ENCODE assay signal across 39 cellular contexts in genomic region chr12:58241099-58241498, GRCh38.
"Had no signal": no experiment of that assay in that cellular context is flagged by ENCODE, and none has a peak within 500 bp of the region (broad histone marks: within the 10 kb centered on the region; RNA-seq: fewer than 3 reads in every experiment).

No MANE protein-coding gene starts in this region.

- H3K27ac Mint-ChIP-seq: activated naive CD4-positive, alpha-beta T cell treated with anti-CD3 and anti-CD28 coated beads for 36 hours; activated naive CD4-positive, alpha-beta T cell treated with anti-CD3 and anti-CD28 coated beads, Interleukin-2, amount 10 ng/mL, durations not matched to agents 7 days and 5 days; activated naive CD4-positive, alpha-beta T cell treated with anti-CD3 and anti-CD28 coated beads, Interleukin-2, amount 50 U/mL, for 24 hours; activated naive CD4-positive, alpha-beta T cell treated with anti-CD3 and anti-CD28 coated beads, Interleukin-2, amount 50 U/mL, for 72 hours; activated naive CD8-positive, alpha-beta T cell; activated naive CD8-positive, alpha-beta T cell treated with anti-CD3 and anti-CD28 coated beads for 36 hours; activated naive CD8-positive, alpha-beta T cell treated with anti-CD3 and anti-CD28 coated beads, Interleukin-2, amount 10 ng/mL, durations not matched to agents 7 days and 5 days; activated naive CD8-positive, alpha-beta T cell treated with anti-CD3 and anti-CD28 coated beads, Interleukin-2, amount 50 U/mL, for 24 hours; activated T-cell treated with anti-CD3 and anti-CD28 coated beads, Interleukin-2, amount 50 U/mL, for 72 hours; activated T-helper 1 cell treated with anti-CD3 and anti-CD28 coated beads, Interleukin-12 subunit alpha, Interleukin-12 subunit beta, Interleukin-2, Interleukin-4 antibody, amounts not matched to agents 30 ng/mL and 10 ng/mL and 1 ng/mL, durations not matched to agents 14 hours and 24 hours and 36 hours; activated T-helper 17 cell treated with anti-CD3 and anti-CD28 coated beads, Interleukin-2, amount 50 U/mL, for 72 hours; activated T-helper 2 cell treated with anti-CD3 and anti-CD28 coated beads, Interferon-gamma antibody, Interleukin-2, Interleukin-4, amounts not matched to agents 10 μg/mL and 5 μg/mL and 100 μg/mL, durations not matched to agents 14 hours and 24 hours and 36 hours; brain had no signal

- H3K27ac ChIP-seq: adrenal gland, ascending aorta, body of pancreas, brain microvascular endothelial cell, breast epithelium, cardiac muscle cell had no signal

- H3K9me3 ChIP-seq: adrenal gland, ascending aorta, body of pancreas had no signal

- H3K27me3 ChIP-seq: adrenal gland, ascending aorta, body of pancreas, brain microvascular endothelial cell, breast epithelium, cardiac muscle cell had no signal

- H3K4me1 Mint-ChIP-seq: activated naive CD4-positive, alpha-beta T cell treated with anti-CD3 and anti-CD28 coated beads, Interleukin-2, amount 10 ng/mL, durations not matched to agents 7 days and 5 days; activated naive CD4-positive, alpha-beta T cell treated with anti-CD3 and anti-CD28 coated beads, Interleukin-2, amount 50 U/mL, for 24 hours; activated naive CD8-positive, alpha-beta T cell treated with anti-CD3 and anti-CD28 coated beads for 36 hours; activated naive CD8-positive, alpha-beta T cell treated with anti-CD3 and anti-CD28 coated beads, Interleukin-2, amount 10 ng/mL, durations not matched to agents 7 days and 5 days; activated naive CD8-positive, alpha-beta T cell treated with anti-CD3 and anti-CD28 coated beads, Interleukin-2, amount 50 U/mL, for 24 hours; activated T-helper 17 cell treated with anti-CD3 and anti-CD28 coated beads, Interleukin-2, amount 50 U/mL, for 72 hours; central memory CD8-positive, alpha-beta T cell had no signal

- H3K36me3 ChIP-seq: adrenal gland, ascending aorta, brain microvascular endothelial cell, breast epithelium, cardiac muscle cell had no signal

- H3K27me3 Mint-ChIP-seq: activated naive CD4-positive, alpha-beta T cell treated with anti-CD3 and anti-CD28 coated beads, Interleukin-2, amount 10 ng/mL, durations not matched to agents 7 days and 5 days had no signal

- H3K36me3 Mint-ChIP-seq: activated naive CD4-positive, alpha-beta T cell treated with anti-CD3 and anti-CD28 coated beads, Interleukin-2, amount 10 ng/mL, durations not matched to agents 7 days and 5 days; activated naive CD4-positive, alpha-beta T cell treated with anti-CD3 and anti-CD28 coated beads, Interleukin-2, amount 50 U/mL, for 24 hours; activated naive CD4-positive, alpha-beta T cell treated with anti-CD3 and anti-CD28 coated beads, Interleukin-2, amount 50 U/mL, for 72 hours; activated naive CD8-positive, alpha-beta T cell; activated naive CD8-positive, alpha-beta T cell treated with anti-CD3 and anti-CD28 coated beads for 36 hours; activated naive CD8-positive, alpha-beta T cell treated with anti-CD3 and anti-CD28 coated beads, Interleukin-2, amount 10 ng/mL, durations not matched to agents 7 days and 5 days; brain had no signal

- H3K4me1 ChIP-seq: adrenal gland, ascending aorta, body of pancreas, breast epithelium had no signal

- ATAC-seq: activated naive CD4-positive, alpha-beta T cell treated with anti-CD3 and anti-CD28 coated beads, Interleukin-2, amount 50 U/mL, for 72 hours; activated naive CD8-positive, alpha-beta T cell treated with anti-CD3 and anti-CD28 coated beads, Interleukin-2, amount 50 U/mL, for 24 hours; activated T-cell treated with anti-CD3 and anti-CD28 coated beads, Interleukin-2, amount 50 U/mL, for 4 hours; activated T-cell treated with anti-CD3 and anti-CD28 coated beads, Interleukin-2, amount 50 U/mL, for 72 hours; activated T-helper 17 cell treated with anti-CD3 and anti-CD28 coated beads, Interleukin-2, amount 50 U/mL, for 72 hours; body of pancreas had no signal

- H3K4me3 Mint-ChIP-seq: activated naive CD4-positive, alpha-beta T cell treated with anti-CD3 and anti-CD28 coated beads for 36 hours; activated naive CD4-positive, alpha-beta T cell treated with anti-CD3 and anti-CD28 coated beads, Interleukin-2, amount 10 ng/mL, durations not matched to agents 7 days and 5 days; activated naive CD4-positive, alpha-beta T cell treated with anti-CD3 and anti-CD28 coated beads, Interleukin-2, amount 50 U/mL, for 24 hours; activated naive CD8-positive, alpha-beta T cell; activated naive CD8-positive, alpha-beta T cell treated with anti-CD3 and anti-CD28 coated beads for 36 hours; activated naive CD8-positive, alpha-beta T cell treated with anti-CD3 and anti-CD28 coated beads, Interleukin-2, amount 10 ng/mL, durations not matched to agents 7 days and 5 days; activated naive CD8-positive, alpha-beta T cell treated with anti-CD3 and anti-CD28 coated beads, Interleukin-2, amount 50 U/mL, for 24 hours; activated T-cell treated with anti-CD3 and anti-CD28 coated beads, Interleukin-2, amount 50 U/mL, for 4 hours; activated T-cell treated with anti-CD3 and anti-CD28 coated beads, Interleukin-2, amount 50 U/mL, for 72 hours; activated T-helper 1 cell treated with anti-CD3 and anti-CD28 coated beads, Interleukin-12 subunit alpha, Interleukin-12 subunit beta, Interleukin-2, Interleukin-4 antibody, amounts not matched to agents 30 ng/mL and 10 ng/mL and 1 ng/mL, durations not matched to agents 14 hours and 24 hours and 36 hours; activated T-helper 17 cell treated with anti-CD3 and anti-CD28 coated beads, Interleukin-2, amount 50 U/mL, for 72 hours; brain; central memory CD8-positive, alpha-beta T cell had no signal

- H3K4me3 ChIP-seq: adrenal gland, ascending aorta, body of pancreas, breast epithelium, cardiac muscle cell had no signal

- H3K9me3 Mint-ChIP-seq: activated naive CD4-positive, alpha-beta T cell treated with anti-CD3 and anti-CD28 coated beads for 36 hours; activated naive CD4-positive, alpha-beta T cell treated with anti-CD3 and anti-CD28 coated beads, Interleukin-2, amount 10 ng/mL, durations not matched to agents 7 days and 5 days; activated naive CD4-positive, alpha-beta T cell treated with anti-CD3 and anti-CD28 coated beads, Interleukin-2, amount 50 U/mL, for 24 hours; activated naive CD4-positive, alpha-beta T cell treated with anti-CD3 and anti-CD28 coated beads, Interleukin-2, amount 50 U/mL, for 72 hours; activated naive CD8-positive, alpha-beta T cell treated with anti-CD3 and anti-CD28 coated beads for 36 hours; activated naive CD8-positive, alpha-beta T cell treated with anti-CD3 and anti-CD28 coated beads, Interleukin-2, amount 10 ng/mL, durations not matched to agents 7 days and 5 days; activated naive CD8-positive, alpha-beta T cell treated with anti-CD3 and anti-CD28 coated beads, Interleukin-2, amount 50 U/mL, for 24 hours; activated T-cell treated with anti-CD3 and anti-CD28 coated beads, Interleukin-2, amount 50 U/mL, for 4 hours; activated T-cell treated with anti-CD3 and anti-CD28 coated beads, Interleukin-2, amount 50 U/mL, for 72 hours; activated T-helper 1 cell treated with anti-CD3 and anti-CD28 coated beads, Interleukin-12 subunit alpha, Interleukin-12 subunit beta, Interleukin-2, Interleukin-4 antibody, amounts not matched to agents 30 ng/mL and 10 ng/mL and 1 ng/mL, durations not matched to agents 14 hours and 24 hours and 36 hours; activated T-helper 17 cell treated with anti-CD3 and anti-CD28 coated beads, Interleukin-2, amount 50 U/mL, for 72 hours; activated T-helper 2 cell treated with anti-CD3 and anti-CD28 coated beads, Interferon-gamma antibody, Interleukin-2, Interleukin-4, amounts not matched to agents 10 μg/mL and 5 μg/mL and 100 μg/mL, durations not matched to agents 14 hours and 24 hours and 36 hours; central memory CD8-positive, alpha-beta T cell had no signal

- FAIRE-seq: astrocyte, bronchial epithelial cell, colon had no signal

- DNase-seq: activated effector memory CD4-positive, alpha-beta T cell treated with anti-CD3 and anti-CD28 coated beads, Interleukin-2, amount 50 U/mL, for 16 hours; activated effector memory CD4-positive, alpha-beta T cell treated with Interleukin-2 at 50 U/mL for 16 hours; activated gamma-delta T cell; activated gamma-delta T cell treated with Interleukin-2 at 50 U/mL for 16 hours; activated naive CD4-positive, alpha-beta T cell; activated naive CD4-positive, alpha-beta T cell treated with anti-CD3 and anti-CD28 coated beads for 36 hours; activated naive CD4-positive, alpha-beta T cell treated with anti-CD3 and anti-CD28 coated beads, Interleukin-2, amount 10 ng/mL, durations not matched to agents 7 days and 5 days; activated naive CD4-positive, alpha-beta T cell treated with anti-CD3 and anti-CD28 coated beads, Interleukin-2, amount 50 U/mL, for 16 hours; activated naive CD4-positive, alpha-beta T cell treated with Interleukin-2 at 50 U/mL for 16 hours; activated naive CD8-positive, alpha-beta T cell treated with anti-CD3 and anti-CD28 coated beads for 36 hours; activated naive CD8-positive, alpha-beta T cell treated with anti-CD3 and anti-CD28 coated beads, Interleukin-2, amount 10 ng/mL, durations not matched to agents 7 days and 5 days; activated naive CD8-positive, alpha-beta T cell treated with anti-CD3 and anti-CD28 coated beads, Interleukin-2, amount 50 U/mL, for 24 hours; activated T-cell treated with anti-CD3 and anti-CD28 coated beads, Interleukin-2, amount 50 U/mL, for 4 hours; activated T-cell treated with anti-CD3 and anti-CD28 coated beads, Interleukin-2, amount 50 U/mL, for 48 hours; activated T-cell treated with anti-CD3 and anti-CD28 coated beads, Interleukin-2, amount 50 U/mL, for 72 hours; adrenal gland; amniotic stem cell; amygdala; anterior cingulate cortex; aorta; body of pancreas; brain microvascular endothelial cell; caudate nucleus; central memory CD4-positive, alpha-beta T cell; cerebellar nuclear complex had no signal
